ENCODE assay signal across 9 cellular contexts in the genomic region with DNA sequence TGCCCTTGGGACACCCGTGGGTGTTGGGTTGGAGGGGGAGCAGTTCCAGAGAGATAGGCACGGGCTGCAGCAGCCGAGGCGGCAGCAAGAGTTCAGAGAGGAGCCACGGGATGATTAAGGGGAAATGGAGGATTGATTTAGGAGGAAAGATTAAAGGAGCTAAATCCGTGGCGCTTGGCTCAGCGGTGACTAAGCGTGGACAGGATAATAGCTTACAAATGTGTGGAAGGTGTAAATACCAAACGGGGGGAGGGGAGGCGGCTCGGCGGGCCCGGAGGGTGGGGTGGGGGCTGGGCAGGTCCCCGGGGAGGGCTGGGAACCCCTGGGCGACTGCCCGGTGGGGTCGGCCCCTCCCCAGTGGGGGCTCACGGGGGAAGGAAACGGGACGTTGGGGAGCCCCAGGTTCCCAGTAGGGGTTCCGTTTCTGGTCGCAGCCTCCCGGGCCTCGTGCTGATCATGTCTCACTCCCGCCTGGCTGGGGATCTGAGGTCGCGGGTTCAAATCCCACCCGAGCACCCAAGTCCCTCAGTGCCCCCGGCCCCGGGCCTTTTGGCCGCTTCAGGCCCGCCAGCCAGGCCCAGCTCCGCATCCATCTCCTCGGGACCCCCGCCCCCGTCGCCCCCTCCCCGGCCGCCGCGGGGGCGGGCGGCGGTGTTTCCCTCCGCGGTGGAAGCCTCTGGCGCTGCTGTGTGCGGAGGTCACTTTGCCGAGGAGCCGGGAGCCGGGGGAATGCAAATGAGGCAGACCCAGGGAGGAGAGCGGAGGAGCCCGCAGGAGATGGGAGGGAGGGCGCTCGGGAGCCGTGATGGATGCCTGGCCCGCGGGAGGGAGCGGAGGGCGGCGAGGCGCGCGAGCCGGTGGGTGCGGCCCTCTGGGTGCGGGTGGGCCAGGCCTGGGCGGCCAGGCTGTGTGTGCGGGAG. TPM values are rescaled to one million over a fixed set of nuclear protein-coding genes. Genes with fewer than 3 reads are reported as not detected.
DNase-seq lines count a peak whose midpoint lies in the region; ATAC-seq and TF ChIP-seq lines count a peak whose summit lies in the region.
"Had no signal": no experiment of that assay in that cellular context is flagged by ENCODE, and none has a peak within 500 bp of the region (broad histone marks: within the 10 kb centered on the region; RNA-seq: fewer than 3 reads in every experiment).

No MANE protein-coding gene starts in this region.

- no peaks in the 10 kb centered on the region for H3K9me3 ChIP-seq in HUES48 (ENCODE audit: control insufficient read depth, insufficient read depth, low read length)
- H3K9me3 ChIP-seq in mesodermal cell (ENCODE audit: control insufficient read depth, low read length), result no peaks in the 10 kb centered on the region
- H3K9me3 ChIP-seq in MM.1S (replicated peaks; ENCODE audit: insufficient read depth, low read length), result no peaks in the 10 kb centered on the region

- no peak overlapping the region for H2AFZ ChIP-seq in MM.1S (ENCODE audit: low read length)

- H3K9ac ChIP-seq in HUES48 (ENCODE audit: low read depth, low read length) (no peak overlapping the region), MM.1S (ENCODE audit: low read length) (no peak overlapping the region)

- no peaks in the 10 kb centered on the region for H3F3A ChIP-seq in MM.1S (ENCODE audit: insufficient read depth, low read length)

- no peaks in the 10 kb centered on the region for H3K36me3 ChIP-seq in HUES48 (ENCODE audit: control insufficient read depth, insufficient read depth, low read length)
- no peaks in the 10 kb centered on the region for H3K36me3 ChIP-seq in mesodermal cell (ENCODE audit: control insufficient read depth, insufficient read depth, low read length)
- H3K36me3 ChIP-seq in MM.1S (replicated peaks; ENCODE audit: insufficient read depth, low read length), result no peaks in the 10 kb centered on the region

- H3K9me2 ChIP-seq in MM.1S (replicated peaks; ENCODE audit: insufficient read depth, low read length), result no peaks in the 10 kb centered on the region

- H3K4me3 ChIP-seq in AG09309 (ENCODE audit: control insufficient read depth, low read depth, low read length) (no peak overlapping the region), HUES48 (ENCODE audit: low read depth, low read length) (peak overlapping the region; percentile 62), mesodermal cell (ENCODE audit: extremely low read depth, insufficient read depth, low read length, poor library complexity, severe bottlenecking) (peak overlapping the region; percentile 21), MM.1S (ENCODE audit: low read length) (no peak overlapping the region)

- H4K20me1 ChIP-seq in MM.1S (ENCODE audit: insufficient read depth, low read length), result no peaks in the 10 kb centered on the region

- 4 to 5% methylated on average over 45 to 48 of the region's 70 CpGs for WGBS in mesodermal cell (ENCODE audit: insufficient coverage in 2 of 2), 2 experiments

- peak; percentile 48 for DNase-seq in AG09309 (ENCODE audit: low read depth)
- DNase-seq in cerebellar cortex (ENCODE audit: low spot score), result peak; percentile 68
- DNase-seq in COR-L47 (lab: John Stamatoyannopoulos, UW), result no peak
- DNase-seq in MM.1S, result no peak
- no peak for DNase-seq in hippocampal formation (lab: John Stamatoyannopoulos, UW)

- H3K4me1 ChIP-seq in HUES48 (ENCODE audit: control insufficient read depth, insufficient read depth, low read length) (peaks cover 18% of the 10 kb centered on the region), mesodermal cell (ENCODE audit: control insufficient read depth, insufficient read depth, low read length, poor library complexity, severe bottlenecking) (peaks cover 52% of the 10 kb centered on the region), MM.1S (ENCODE audit: low read length) (no peaks in the 10 kb centered on the region)

- no peak for TF ChIP-seq CTCF in AG09309 (IDR thresholded peaks at IDR 0.05; ENCODE audit: control insufficient read depth, insufficient read depth, low read depth, low read length, missing control alignments)
- TF ChIP-seq CTCF in MM.1S (IDR thresholded peaks at IDR 0.05; ENCODE audit: low read length), result no peak

- no peak for ATAC-seq in HG02763 (IDR thresholded peaks at IDR 0.05; ENCODE audit: unreplicated experiment)

- H3K4me2 ChIP-seq in MM.1S (ENCODE audit: low read depth, low read length), result no peak overlapping the region

- H3K79me2 ChIP-seq in MM.1S (ENCODE audit: low read length), result no peaks in the 10 kb centered on the region

- H3K27ac ChIP-seq in HUES48 (ENCODE audit: low read depth, low read length) (peak overlapping the region; percentile 46), mesodermal cell (ENCODE audit: low read depth, low read length, severe bottlenecking) (peak overlapping the region; percentile 84), MM.1S (ENCODE audit: low read length) (no peak overlapping the region)
- H3K27ac ChIP-seq: VCaP had no signal

- peaks cover 21% of the 10 kb centered on the region for H3K27me3 ChIP-seq in HUES48 (ENCODE audit: control insufficient read depth, insufficient read depth, low read length)
- peaks cover 99% of the 10 kb centered on the region for H3K27me3 ChIP-seq in MM.1S (replicated peaks; ENCODE audit: insufficient read depth, low read length)

RNA-seq across cellular contexts. Expression of gene ASIC4, which starts 8.1 kb away (rescaled TPM):
- polyA plus RNA-seq in mesodermal cell (2013, experiment 1 of 2), result 0.59 TPM
- 0.71 TPM for polyA plus RNA-seq in mesodermal cell (2013, experiment 2 of 2)

RNA-seq across cellular contexts. Expression of gene CHPF, which starts 21.2 kb away (rescaled TPM):
- 79.3 TPM for polyA plus RNA-seq in mesodermal cell (2013, experiment 1 of 2)
- 60.9 TPM for polyA plus RNA-seq in mesodermal cell (2013, experiment 2 of 2)

RNA-seq across cellular contexts. Expression of gene TMEM198, which starts 21.5 kb away (rescaled TPM):
- polyA plus RNA-seq in mesodermal cell (2013, experiment 1 of 2), result 4.3 TPM
- polyA plus RNA-seq in mesodermal cell (2013, experiment 2 of 2), result 3.3 TPM

RNA-seq across cellular contexts. Expression of gene GMPPA, which starts 23.7 kb away (rescaled TPM):
- 37.9 TPM for polyA plus RNA-seq in mesodermal cell (2013, experiment 1 of 2)
- 33.5 TPM for polyA plus RNA-seq in mesodermal cell (2013, experiment 2 of 2)

RNA-seq across cellular contexts. Expression of gene OBSL1, which starts 49.0 kb away (rescaled TPM):
- 75.2 TPM for polyA plus RNA-seq in mesodermal cell (2013, experiment 1 of 2)
- polyA plus RNA-seq in mesodermal cell (2013, experiment 2 of 2), result 64.3 TPM

Comparison
In these comparisons a context has a peak if more than half of its experiments do, and no peak if none do; other contexts are left out.
1. DNase-seq: peak in AG09309 (single experiment) and cerebellar cortex (single experiment); none in COR-L47 (single experiment), MM.1S (single experiment) and hippocampal formation (0 of 2).
2. H3K4me3 ChIP-seq: peak in HUES48 (single experiment) and mesodermal cell (single experiment); none in AG09309 (single experiment) and MM.1S (single experiment).